Comparison of ENCODE assay signal across 13 cellular contexts in genomic region chr15:69044899-69045298, GRCh38. TPM values are rescaled to one million over a fixed set of nuclear protein-coding genes. Genes with fewer than 3 reads are reported as not detected.
DNase-seq lines count a peak whose midpoint lies in the region; TF ChIP-seq lines count a peak whose summit lies in the region.
"Had no signal": no experiment of that assay in that cellular context is flagged by ENCODE, and none has a peak within 500 bp of the region (broad histone marks: within the 10 kb centered on the region; RNA-seq: fewer than 3 reads in every experiment).

No MANE protein-coding gene starts in this region.

- H3K18ac ChIP-seq in trophoblast cell (ENCODE audit: low read length) = no peak overlapping the region

- no peak overlapping the region for H4K12ac ChIP-seq in trophoblast cell (ENCODE audit: low read depth, low read length)

- H2BK5ac ChIP-seq in trophoblast cell (ENCODE audit: low read depth, low read length, poor library complexity) = no peak overlapping the region

- no peak overlapping the region for H3K23ac ChIP-seq in trophoblast cell (ENCODE audit: low read length)

- H3K36me3 ChIP-seq in trophoblast cell (ENCODE audit: control insufficient read depth in 1 of 2, insufficient read depth in 2 of 2, low read length in 2 of 2) = no peaks in the 10 kb centered on the region
- no peaks in the 10 kb centered on the region for H3K36me3 ChIP-seq in right atrium auricular region

- no peak overlapping the region for H4K8ac ChIP-seq in trophoblast cell (ENCODE audit: low read depth, low read length)

- peaks cover 1% of the 10 kb centered on the region for H3K79me2 ChIP-seq in trophoblast cell (ENCODE audit: control insufficient read depth, insufficient read depth, low read length, poor library complexity)

- H3K4me1 ChIP-seq in trophoblast cell (ENCODE audit: control insufficient read depth in 1 of 2, insufficient read depth in 2 of 2, low read length in 2 of 2) (peaks cover 5 to 9% of the 10 kb centered on the region in 2 experiments), right atrium auricular region (no peaks in the 10 kb centered on the region)

- TF ChIP-seq CTCF in cardiac fibroblast (IDR thresholded peaks at IDR 0.05; ENCODE audit: low read depth, low read length) (no peak), right atrium auricular region (IDR thresholded peaks at IDR 0.05) (no peak)

- H3K9ac ChIP-seq in trophoblast cell (ENCODE audit: low read length) = no peak overlapping the region

- no peak overlapping the region for H3K14ac ChIP-seq in trophoblast cell (ENCODE audit: low read length)

- peaks cover 2% of the 10 kb centered on the region for H3K79me1 ChIP-seq in trophoblast cell (ENCODE audit: low read length)

- H2BK12ac ChIP-seq in trophoblast cell (ENCODE audit: low read length) = no peak overlapping the region

- no peak overlapping the region for H2AK5ac ChIP-seq in trophoblast cell (ENCODE audit: low read length)

- H3K27ac ChIP-seq in trophoblast cell (ENCODE audit: low read depth, low read length) (no peak overlapping the region), right atrium auricular region (no peak overlapping the region)
- H3K27ac ChIP-seq: 22Rv1, SK-N-MC had no signal

- no peak overlapping the region for H2AFZ ChIP-seq in trophoblast cell (ENCODE audit: insufficient read depth, low read length, poor library complexity)

- no peak overlapping the region for H3K4me2 ChIP-seq in trophoblast cell (ENCODE audit: low read length)

- H3K9me3 ChIP-seq in trophoblast cell (ENCODE audit: insufficient read depth, low read depth, low read length) (no peaks in the 10 kb centered on the region), right atrium auricular region (no peaks in the 10 kb centered on the region)

- no peak overlapping the region for H4K91ac ChIP-seq in trophoblast cell (ENCODE audit: low read depth, low read length)

- H3K4ac ChIP-seq in trophoblast cell (ENCODE audit: low read depth, low read length) = no peak overlapping the region

- H3K4me3 ChIP-seq in cardiac fibroblast (replicated peaks in 1 of 2; ENCODE audit: low read depth in 2 of 2, low read length in 2 of 2) (no peak overlapping the region), trophoblast cell (ENCODE audit: low read depth, low read length) (no peak overlapping the region), right atrium auricular region (no peak overlapping the region)
- H3K4me3 ChIP-seq: SK-N-MC had no signal

- H2BK120ac ChIP-seq in trophoblast cell (ENCODE audit: insufficient read depth, low read length, poor library complexity) = no peak overlapping the region

- DNase-seq in DMS 273 (lab: John Stamatoyannopoulos, UW; ENCODE audit: unreplicated experiment) (peak; percentile 11), DMS 273 treated with DMSO at 0.1 percent for 48 hours (lab: John Stamatoyannopoulos, UW) (no peak), NCI-H69 (lab: John Stamatoyannopoulos, UW) (peak; percentile 14), cardiac fibroblast (ENCODE audit: low read depth in 2 of 2) (peak; percentile 60 to 89), trophoblast cell (peak; percentile 90 to 95), right atrium auricular region (ENCODE audit: low spot score) (no peak), RPMI8226 (no peak), NCI-H1417 (lab: John Stamatoyannopoulos, UW) (no peak)
- DNase-seq: activated CD4-positive, alpha-beta memory T cell treated with anti-CD3 and anti-CD28 coated beads, Interleukin-2, amount 10 ng/mL, durations not matched to agents 7 days and 5 days; activated naive CD8-positive, alpha-beta T cell treated with anti-CD3 and anti-CD28 coated beads, Interleukin-2, amount 50 U/mL, for 24 hours; NCI-H2107 had no signal

- no peaks in the 10 kb centered on the region for H3K27me3 ChIP-seq in trophoblast cell (ENCODE audit: insufficient read depth, low read length)
- no peaks in the 10 kb centered on the region for H3K27me3 ChIP-seq in right atrium auricular region

- WGBS in trophoblast cell (ENCODE audit: extremely low coverage, insufficient coverage, insufficient read length) = no CpG with 5 or more reads among the region's 6 CpGs

RNA-seq across cellular contexts. Expression of gene NOX5, which starts 30.4 kb away (rescaled TPM):
- polyA plus RNA-seq in trophoblast cell (2013) = 0.03 and 0.08 TPM in 2 replicates
- total RNA-seq in right atrium auricular region = under 1 TPM; 0.16 to 0.19 TPM
- total RNA-seq: activated CD4-positive, alpha-beta memory T cell treated with anti-CD3 and anti-CD28 coated beads, Interleukin-2, amount 10 ng/mL, durations not matched to agents 7 days and 5 days had no signal

Comparison
In these comparisons a context has a peak if more than half of its experiments do, and no peak if none do; other contexts are left out.
1. DNase-seq: peak in DMS 273 (single experiment), NCI-H69 (single experiment), cardiac fibroblast (2 of 2) and trophoblast cell (2 of 2); none in DMS 273 treated with DMSO at 0.1 percent for 48 hours (single experiment), right atrium auricular region (single experiment), RPMI8226 (single experiment) and NCI-H1417 (0 of 3).